Comparison of ENCODE assay signal across 1 cellular context in genomic region chr20:49935746-49936152, GRCh38.
TF ChIP-seq lines count a peak whose summit lies in the region.

No MANE protein-coding gene starts in this region.

TF ChIP-seq in HepG2, 621 proteins besides CTCF, POLR2A, EP300 and RAD21 (continued from another document):
- TF ChIP-seq, protein P1, sequence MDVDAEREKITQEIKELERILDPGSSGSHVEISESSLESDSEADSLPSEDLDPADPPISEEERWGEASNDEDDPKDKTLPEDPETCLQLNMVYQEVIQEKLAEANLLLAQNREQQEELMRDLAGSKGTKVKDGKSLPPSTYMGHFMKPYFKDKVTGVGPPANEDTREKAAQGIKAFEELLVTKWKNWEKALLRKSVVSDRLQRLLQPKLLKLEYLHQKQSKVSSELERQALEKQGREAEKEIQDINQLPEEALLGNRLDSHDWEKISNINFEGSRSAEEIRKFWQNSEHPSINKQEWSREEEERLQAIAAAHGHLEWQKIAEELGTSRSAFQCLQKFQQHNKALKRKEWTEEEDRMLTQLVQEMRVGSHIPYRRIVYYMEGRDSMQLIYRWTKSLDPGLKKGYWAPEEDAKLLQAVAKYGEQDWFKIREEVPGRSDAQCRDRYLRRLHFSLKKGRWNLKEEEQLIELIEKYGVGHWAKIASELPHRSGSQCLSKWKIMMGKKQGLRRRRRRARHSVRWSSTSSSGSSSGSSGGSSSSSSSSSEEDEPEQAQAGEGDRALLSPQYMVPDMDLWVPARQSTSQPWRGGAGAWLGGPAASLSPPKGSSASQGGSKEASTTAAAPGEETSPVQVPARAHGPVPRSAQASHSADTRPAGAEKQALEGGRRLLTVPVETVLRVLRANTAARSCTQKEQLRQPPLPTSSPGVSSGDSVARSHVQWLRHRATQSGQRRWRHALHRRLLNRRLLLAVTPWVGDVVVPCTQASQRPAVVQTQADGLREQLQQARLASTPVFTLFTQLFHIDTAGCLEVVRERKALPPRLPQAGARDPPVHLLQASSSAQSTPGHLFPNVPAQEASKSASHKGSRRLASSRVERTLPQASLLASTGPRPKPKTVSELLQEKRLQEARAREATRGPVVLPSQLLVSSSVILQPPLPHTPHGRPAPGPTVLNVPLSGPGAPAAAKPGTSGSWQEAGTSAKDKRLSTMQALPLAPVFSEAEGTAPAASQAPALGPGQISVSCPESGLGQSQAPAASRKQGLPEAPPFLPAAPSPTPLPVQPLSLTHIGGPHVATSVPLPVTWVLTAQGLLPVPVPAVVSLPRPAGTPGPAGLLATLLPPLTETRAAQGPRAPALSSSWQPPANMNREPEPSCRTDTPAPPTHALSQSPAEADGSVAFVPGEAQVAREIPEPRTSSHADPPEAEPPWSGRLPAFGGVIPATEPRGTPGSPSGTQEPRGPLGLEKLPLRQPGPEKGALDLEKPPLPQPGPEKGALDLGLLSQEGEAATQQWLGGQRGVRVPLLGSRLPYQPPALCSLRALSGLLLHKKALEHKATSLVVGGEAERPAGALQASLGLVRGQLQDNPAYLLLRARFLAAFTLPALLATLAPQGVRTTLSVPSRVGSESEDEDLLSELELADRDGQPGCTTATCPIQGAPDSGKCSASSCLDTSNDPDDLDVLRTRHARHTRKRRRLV (CRISPR knock-in tag; IDR thresholded peaks at IDR 0.05) = no peak
- no peak for TF ChIP-seq FOXP1 (IDR thresholded peaks at IDR 0.05)
- TF ChIP-seq FOXP1 (CRISPR knock-in tag; IDR thresholded peaks at IDR 0.05) = no peak
- TF ChIP-seq, protein P2, sequence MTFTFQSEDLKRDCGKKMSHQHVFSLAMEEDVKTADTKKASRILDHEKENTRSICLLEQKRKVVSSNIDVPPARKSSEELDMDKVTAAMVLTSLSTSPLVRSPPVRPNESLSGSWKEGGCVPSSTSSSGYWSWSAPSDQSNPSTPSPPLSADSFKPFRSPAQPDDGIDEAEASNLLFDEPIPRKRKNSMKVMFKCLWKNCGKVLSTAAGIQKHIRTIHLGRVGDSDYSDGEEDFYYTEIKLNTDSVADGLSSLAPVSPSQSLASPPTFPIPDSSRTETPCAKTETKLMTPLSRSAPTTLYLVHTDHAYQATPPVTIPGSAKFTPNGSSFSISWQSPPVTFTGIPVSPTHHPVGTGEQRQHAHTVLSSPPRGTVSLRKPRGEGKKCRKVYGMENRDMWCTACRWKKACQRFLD (CRISPR knock-in tag; IDR thresholded peaks at IDR 0.05; ENCODE audit: borderline replicate concordance) = no peak
- TF ChIP-seq, protein P3, sequence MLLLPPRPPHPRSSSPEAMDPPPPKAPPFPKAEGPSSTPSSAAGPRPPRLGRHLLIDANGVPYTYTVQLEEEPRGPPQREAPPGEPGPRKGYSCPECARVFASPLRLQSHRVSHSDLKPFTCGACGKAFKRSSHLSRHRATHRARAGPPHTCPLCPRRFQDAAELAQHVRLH (CRISPR knock-in tag; IDR thresholded peaks at IDR 0.05; ENCODE audit: borderline replicate concordance, low read depth) = peak; percentile 6; the same call in 1 of the 2 replicates
- TF ChIP-seq SYNCRIP (IDR thresholded peaks at IDR 0.05; ENCODE audit: insufficient read depth, low read depth, low read length) = no peak
- TF ChIP-seq ZNF678 (CRISPR knock-in tag; IDR thresholded peaks at IDR 0.05) = no peak; the same call in 1 of the 2 replicates
- TF ChIP-seq ONECUT2 (CRISPR knock-in tag; IDR thresholded peaks at IDR 0.05) = 0 out of 2 replicates have a peak, but pooled peaks have one; percentile 3
- peak; percentile 31; the same call in 1 of the 2 replicates for TF ChIP-seq SALL1 (CRISPR knock-in tag; IDR thresholded peaks at IDR 0.05)
- 0 out of 2 replicates have a peak, but pooled peaks have one; percentile 16 for TF ChIP-seq HOXA7 (CRISPR knock-in tag; IDR thresholded peaks at IDR 0.05)
- TF ChIP-seq ZNF12 (CRISPR knock-in tag; IDR thresholded peaks at IDR 0.05) = no peak
- TF ChIP-seq MXI1 (IDR thresholded peaks at IDR 0.05; ENCODE audit: borderline replicate concordance, low read depth, low read length) = no peak
- no peak for TF ChIP-seq SP5 (CRISPR knock-in tag; IDR thresholded peaks at IDR 0.05; ENCODE audit: borderline replicate concordance, low read depth)
- TF ChIP-seq BRF2 (CRISPR knock-in tag; IDR thresholded peaks at IDR 0.05) = no peak
- no peak for TF ChIP-seq ZFYVE20 (CRISPR knock-in tag; IDR thresholded peaks at IDR 0.05; ENCODE audit: borderline replicate concordance, low read depth)
- no peak for TF ChIP-seq ZNF562 (CRISPR knock-in tag; IDR thresholded peaks at IDR 0.05; ENCODE audit: borderline replicate concordance)
- TF ChIP-seq KDM1A (CRISPR knock-in tag; IDR thresholded peaks at IDR 0.05) = peak; percentile 13; the same call in 1 of the 2 replicates
- no peak for TF ChIP-seq CREB1 (IDR thresholded peaks at IDR 0.05)
- no peak for TF ChIP-seq CREB1 (CRISPR knock-in tag; IDR thresholded peaks at IDR 0.05)
- TF ChIP-seq, protein P4, sequence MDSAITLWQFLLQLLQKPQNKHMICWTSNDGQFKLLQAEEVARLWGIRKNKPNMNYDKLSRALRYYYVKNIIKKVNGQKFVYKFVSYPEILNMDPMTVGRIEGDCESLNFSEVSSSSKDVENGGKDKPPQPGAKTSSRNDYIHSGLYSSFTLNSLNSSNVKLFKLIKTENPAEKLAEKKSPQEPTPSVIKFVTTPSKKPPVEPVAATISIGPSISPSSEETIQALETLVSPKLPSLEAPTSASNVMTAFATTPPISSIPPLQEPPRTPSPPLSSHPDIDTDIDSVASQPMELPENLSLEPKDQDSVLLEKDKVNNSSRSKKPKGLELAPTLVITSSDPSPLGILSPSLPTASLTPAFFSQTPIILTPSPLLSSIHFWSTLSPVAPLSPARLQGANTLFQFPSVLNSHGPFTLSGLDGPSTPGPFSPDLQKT (CRISPR knock-in tag; IDR thresholded peaks at IDR 0.05; ENCODE audit: borderline replicate concordance) = 0 out of 2 replicates have a peak, but pooled peaks have one; percentile 30
- TF ChIP-seq, protein P5, sequence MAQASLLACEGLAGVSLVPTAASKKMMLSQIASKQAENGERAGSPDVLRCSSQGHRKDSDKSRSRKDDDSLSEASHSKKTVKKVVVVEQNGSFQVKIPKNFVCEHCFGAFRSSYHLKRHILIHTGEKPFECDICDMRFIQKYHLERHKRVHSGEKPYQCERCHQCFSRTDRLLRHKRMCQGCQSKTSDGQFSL (CRISPR knock-in tag; IDR thresholded peaks at IDR 0.05) = peak; percentile 39; the same call in 1 of the 2 replicates
- no peak for TF ChIP-seq ZNF138 (CRISPR knock-in tag; IDR thresholded peaks at IDR 0.05; ENCODE audit: low read depth)
- TF ChIP-seq ASH2L (IDR thresholded peaks at IDR 0.05; ENCODE audit: insufficient read length, low read depth, low read length) = no peak
- peak; percentile 92; the same call in 1 of the 2 replicates for TF ChIP-seq CHD4 (IDR thresholded peaks at IDR 0.05; ENCODE audit: borderline replicate concordance, low read length)
